In the genomic region with DNA sequence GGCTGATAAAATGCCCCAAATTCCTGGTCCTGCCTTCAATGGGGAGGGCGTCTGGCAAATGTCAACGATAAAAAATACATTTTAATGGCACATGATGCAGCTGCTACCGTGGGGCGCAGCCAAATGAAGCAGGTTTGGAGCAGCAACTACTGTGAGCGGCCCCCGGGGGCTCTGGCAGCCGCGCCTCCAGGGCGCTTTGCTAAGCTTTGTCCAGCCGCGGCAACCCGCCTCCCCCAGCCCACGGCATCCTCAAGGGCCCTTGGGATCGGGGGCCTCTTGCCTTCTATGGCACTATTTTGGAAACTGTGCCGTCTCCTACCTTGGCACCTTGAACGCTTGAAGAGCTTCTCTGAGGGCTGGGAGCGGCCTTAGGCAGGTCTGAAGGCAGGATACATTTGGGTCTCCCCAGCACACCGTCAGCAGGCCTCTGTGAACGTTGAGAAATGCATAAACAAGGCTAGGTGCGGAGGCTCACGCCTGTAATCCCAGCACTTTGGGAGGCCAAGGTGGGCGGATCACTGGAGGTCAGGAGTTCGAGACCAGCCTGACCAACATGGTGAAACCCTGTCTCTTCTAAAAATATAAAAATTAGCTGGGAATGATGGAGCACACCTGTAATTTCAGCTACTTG, we compare ENCODE assay signal across 18 cellular contexts. TPM values are rescaled to one million over a fixed set of nuclear protein-coding genes. Genes with fewer than 3 reads are reported as not detected.
DNase-seq lines count a peak whose midpoint lies in the region; ATAC-seq and TF ChIP-seq lines count a peak whose summit lies in the region.
"Had no signal": no experiment of that assay in that cellular context is flagged by ENCODE, and none has a peak within 500 bp of the region (broad histone marks: within the 10 kb centered on the region; RNA-seq: fewer than 3 reads in every experiment).

No MANE protein-coding gene starts in this region.

- H3K36me3 ChIP-seq in BE2C (no peaks in the 10 kb centered on the region), lower lobe of right lung (peaks cover 9% of the 10 kb centered on the region)

- peaks cover 30% of the 10 kb centered on the region for H3K4me1 ChIP-seq in BE2C
- H3K4me1 ChIP-seq in lower lobe of right lung, result peaks cover 4% of the 10 kb centered on the region

- H3K27me3 ChIP-seq in BE2C (no peaks in the 10 kb centered on the region), lower lobe of right lung (ENCODE audit: low read depth) (no peaks in the 10 kb centered on the region)
- H3K27me3 ChIP-seq: MG63 had no signal

- DNase-seq in BE2C, result peak; percentile 85
- DNase-seq in SK-N-DZ (ENCODE audit: low spot score), result peak; percentile 98
- peak; percentile 33 for DNase-seq in fibroblast of the aortic adventitia (ENCODE audit: low read depth)
- DNase-seq in lower lobe of right lung, result peak; percentile 39
- no peak for DNase-seq in foreskin fibroblast
- DNase-seq in NOMO-1 treated with dmso at 0.1 percent for 144 hours (lab: John Stamatoyannopoulos, UW; ENCODE audit: unreplicated experiment), result no peak
- DNase-seq: 8988T; CD8-positive, alpha-beta memory T cell; DND-41; GDM1; MG63; NCI-H1092; NCI-H146; NCI-H2081; NCI-H510A treated with DMSO at 0.1 percent for 48 hours; NCI-H82 had no signal

- H3K9me3 ChIP-seq in BE2C (no peaks in the 10 kb centered on the region), lower lobe of right lung (no peaks in the 10 kb centered on the region)
- H3K9me3 ChIP-seq: MG63 had no signal

- ATAC-seq in lower lobe of right lung, result no peak
- no peak for ATAC-seq in HG03457 (IDR thresholded peaks at IDR 0.05; ENCODE audit: unreplicated experiment)
- ATAC-seq in HG03196 (IDR thresholded peaks at IDR 0.05; ENCODE audit: unreplicated experiment), result no peak

- H3K4me3 ChIP-seq in BE2C (ENCODE audit: low read depth, low read length) (no peak overlapping the region), fibroblast of the aortic adventitia (ENCODE audit: low read depth, low read length) (no peak overlapping the region), lower lobe of right lung (no peak overlapping the region), foreskin fibroblast (ENCODE audit: low read depth in 1 of 2, low read length in 2 of 2) (no peak overlapping the region)
- H3K4me3 ChIP-seq: MG63 had no signal

- intact Hi-C loops in lower lobe of right lung (cut with DNase I), result no loop called here

- H3K27ac ChIP-seq in lower lobe of right lung, result peak overlapping the region; percentile 36

- TF ChIP-seq CTCF in BE2C (IDR thresholded peaks at IDR 0.05; ENCODE audit: low read depth, low read length), result no peak
- no peak for TF ChIP-seq CTCF in fibroblast of the aortic adventitia (IDR thresholded peaks at IDR 0.05; ENCODE audit: insufficient read depth, low read length)
- TF ChIP-seq CTCF in lower lobe of right lung (IDR thresholded peaks at IDR 0.05), result no peak
- no peak for TF ChIP-seq CTCF in foreskin fibroblast (IDR thresholded peaks at IDR 0.05; ENCODE audit: low read depth, low read length)

RNA-seq across cellular contexts. Expression of a gene that starts 25.1 kb away (rescaled TPM):
- 1.6 TPM for polyA plus RNA-seq in BE2C (2012; ENCODE audit: insufficient read depth, insufficient read length, low read depth)
- polyA plus RNA-seq in SK-N-DZ (2014; cell fraction: cytosol; rRNA removed), result 2.7 and 4.9 TPM in 2 replicates
- 1.9 and 5.6 TPM in 2 replicates for polyA plus RNA-seq in SK-N-DZ (2014; cell fraction: nucleus; rRNA removed)
- total RNA-seq in fibroblast of the aortic adventitia (ENCODE audit: low replicate concordance) (0.16 TPM in 1 of 2 replicates, not detected in the other), lower lobe of right lung (22.3 TPM)
- total RNA-seq: CD8-positive, alpha-beta memory T cell had no signal
- polyA plus RNA-seq: CD8-positive, alpha-beta memory T cell had no signal

Comparison
In these comparisons a context has a peak if more than half of its experiments do, and no peak if none do; other contexts are left out.
1. DNase-seq: peak in BE2C (single experiment), SK-N-DZ (single experiment), fibroblast of the aortic adventitia (single experiment) and lower lobe of right lung (single experiment); none in foreskin fibroblast (0 of 2) and NOMO-1 treated with dmso at 0.1 percent for 144 hours (single experiment).
2. RNA of a gene that starts 25.1 kb away (total RNA-seq): 22.3 TPM in lower lobe of right lung (single experiment); 0.16 TPM in fibroblast of the aortic adventitia; every median in the first group is over 10 times any median in the second.